In the genomic region with DNA sequence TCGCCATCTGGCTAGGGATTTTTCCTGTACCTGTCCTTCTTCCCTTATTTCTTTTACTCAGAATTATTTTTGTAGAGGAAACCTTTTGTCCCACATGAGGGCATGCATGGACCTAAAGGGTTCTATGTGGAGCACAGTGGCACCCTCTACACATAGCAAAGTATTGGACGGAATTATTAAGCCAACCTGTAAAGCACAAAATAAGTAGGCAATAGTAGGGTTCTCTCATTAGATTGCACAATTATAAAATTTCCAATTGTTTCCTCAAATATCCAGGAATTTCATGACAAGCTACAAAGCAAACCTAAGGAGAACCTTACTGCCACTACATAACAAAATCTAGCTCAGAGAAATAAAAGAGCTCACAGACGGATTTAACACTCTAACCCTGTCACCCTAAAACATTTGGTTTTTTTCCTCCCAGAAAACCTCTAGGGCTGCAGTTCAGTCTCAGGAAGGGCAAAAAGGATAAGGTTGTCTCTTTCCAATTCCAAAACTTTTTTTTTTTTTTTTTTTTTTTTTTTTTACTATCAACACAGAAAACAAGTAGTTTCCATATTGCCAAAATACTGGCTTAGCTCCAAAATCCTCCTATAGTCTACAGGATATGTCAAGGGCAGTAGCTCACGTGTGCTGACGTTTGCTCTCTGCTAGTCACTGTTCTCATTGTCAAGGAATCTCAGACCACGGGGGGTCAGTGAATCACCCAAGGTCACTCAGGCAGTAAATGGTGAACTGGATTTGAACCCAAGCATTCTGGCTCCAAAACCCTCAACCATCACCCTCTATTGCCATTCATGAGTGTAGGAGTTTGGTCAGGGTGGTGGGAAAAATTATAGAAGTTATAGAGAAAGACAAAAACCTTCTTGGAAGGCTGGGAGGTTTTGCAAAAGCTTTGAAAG, we compare ENCODE assay signal across 10 cellular contexts. TPM values are rescaled to one million over a fixed set of nuclear protein-coding genes. Genes with fewer than 3 reads are reported as not detected.
DNase-seq lines count a peak whose midpoint lies in the region; ATAC-seq and TF ChIP-seq lines count a peak whose summit lies in the region.
"Had no signal": no experiment of that assay in that cellular context is flagged by ENCODE, and none has a peak within 500 bp of the region (broad histone marks: within the 10 kb centered on the region; RNA-seq: fewer than 3 reads in every experiment).

No MANE protein-coding gene starts in this region.

- CTCF ChIA-PET in HEK293 (lab: Yijun Ruan, JAX), result interaction anchor here (0.5 to 2.1 kb wide), 7 partner anchors 8 to 178 kb away, joined by 3 to 11 read pairs (median 5); no protein-coding TSS in a partner anchor

- H3K4me1 ChIP-seq in HEK293 (ENCODE audit: control insufficient read depth, insufficient read depth, low read length), result no peaks in the 10 kb centered on the region

- POLR2A ChIA-PET in HEK293 (lab: Yijun Ruan, JAX), result interaction anchor here (0.6 kb wide), 1 partner anchor 50 kb away, joined by 5 read pairs; no protein-coding TSS in a partner anchor

- H3K4me3 ChIP-seq in HEK293 (ENCODE audit: low read depth, low read length) (no peak overlapping the region), fibroblast of villous mesenchyme (ENCODE audit: low read depth, low read length) (no peak overlapping the region)

- in situ Hi-C loops in SK-MEL-5 (cut with HindIII; ENCODE audit: low pct_unique_long_range_greater_than_20kb, low sequenced_read_pairs), result no loop called here

- ATAC-seq in GM18519 (IDR thresholded peaks at IDR 0.05; ENCODE audit: low FRiP score, unreplicated experiment), result no peak

- TF ChIP-seq CTCF in HEK293 (tag by site-specific recombination; IDR thresholded peaks at IDR 0.05) (no peak), fibroblast of villous mesenchyme (IDR thresholded peaks at IDR 0.05; ENCODE audit: insufficient read depth, low read depth, low read length) (no peak)

- no peak overlapping the region for H3K27ac ChIP-seq in HEK293 (ENCODE audit: extremely low read depth, low read depth, low read length)

- DNase-seq in SK-MEL-5 (ENCODE audit: low read depth, low spot score), result peak; percentile 98
- peak; percentile 94 for DNase-seq in fibroblast of villous mesenchyme (ENCODE audit: low read depth)
- peak; percentile 99 for DNase-seq in renal cortical epithelial cell (ENCODE audit: low read depth)
- DNase-seq in central memory CD4-positive, alpha-beta T cell, result no peak
- no peak for DNase-seq in globus pallidus (ENCODE audit: low spot score)
- DNase-seq in NCI-H345 (lab: John Stamatoyannopoulos, UW), result no peak
- DNase-seq: activated CD4-positive, alpha-beta memory T cell treated with anti-CD3 and anti-CD28 coated beads for 36 hours; cortex of kidney had no signal

- no peaks in the 10 kb centered on the region for H3K9me3 ChIP-seq in HEK293 (ENCODE audit: control insufficient read depth, insufficient read depth, low read depth, low read length)

- H3K36me3 ChIP-seq in HEK293 (ENCODE audit: control insufficient read depth in 2 of 2, insufficient read depth in 1 of 2, low read length in 2 of 2), result no peaks in the 10 kb centered on the region

TF ChIP-seq in HEK293, 187 proteins besides CTCF, POLR2A, EP300 and RAD21 (continues in another document):
- TF ChIP-seq ZFP37 (tag by site-specific recombination; IDR thresholded peaks at IDR 0.05), result 0 out of 2 replicates have a peak, but pooled peaks have one; percentile 51
- TF ChIP-seq ZNF544 (tag by site-specific recombination; IDR thresholded peaks at IDR 0.05), result no peak
- no peak for TF ChIP-seq ZNF112 (tag by site-specific recombination; IDR thresholded peaks at IDR 0.05)
- no peak for TF ChIP-seq ZNF449 (tag by site-specific recombination; IDR thresholded peaks at IDR 0.05)
- TF ChIP-seq ZNF221 (tag by site-specific recombination; IDR thresholded peaks at IDR 0.05; ENCODE audit: borderline replicate concordance), result no peak
- no peak for TF ChIP-seq ZNF560 (tag by site-specific recombination; IDR thresholded peaks at IDR 0.05; ENCODE audit: borderline replicate concordance)
- TF ChIP-seq, protein P1, sequence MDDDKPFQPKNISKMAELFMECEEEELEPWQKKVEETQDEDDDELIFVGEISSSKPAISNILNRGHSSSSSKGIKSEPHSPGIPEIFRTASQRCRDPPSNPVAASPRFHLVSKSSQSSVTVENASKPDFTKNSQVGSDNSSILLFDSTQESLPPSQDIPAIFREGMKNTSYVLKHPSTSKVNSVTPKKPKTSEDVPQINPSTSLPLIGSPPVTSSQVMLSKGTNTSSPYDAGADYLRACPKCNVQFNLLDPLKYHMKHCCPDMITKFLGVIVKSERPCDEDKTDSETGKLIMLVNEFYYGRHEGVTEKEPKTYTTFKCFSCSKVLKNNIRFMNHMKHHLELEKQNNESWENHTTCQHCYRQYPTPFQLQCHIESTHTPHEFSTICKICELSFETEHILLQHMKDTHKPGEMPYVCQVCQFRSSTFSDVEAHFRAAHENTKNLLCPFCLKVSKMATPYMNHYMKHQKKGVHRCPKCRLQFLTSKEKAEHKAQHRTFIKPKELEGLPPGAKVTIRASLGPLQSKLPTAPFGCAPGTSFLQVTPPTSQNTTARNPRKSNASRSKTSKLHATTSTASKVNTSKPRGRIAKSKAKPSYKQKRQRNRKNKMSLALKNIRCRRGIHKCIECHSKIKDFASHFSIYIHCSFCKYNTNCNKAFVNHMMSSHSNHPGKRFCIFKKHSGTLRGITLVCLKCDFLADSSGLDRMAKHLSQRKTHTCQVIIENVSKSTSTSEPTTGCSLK (tag by site-specific recombination; IDR thresholded peaks at IDR 0.05), result no peak
- TF ChIP-seq AEBP2 (tag by site-specific recombination; IDR thresholded peaks at IDR 0.05; ENCODE audit: borderline replicate concordance), result no peak
- TF ChIP-seq GLI4 (tag by site-specific recombination; IDR thresholded peaks at IDR 0.05), result no peak
- TF ChIP-seq ZBTB26 (tag by site-specific recombination; optimal IDR thresholded peaks at IDR 0.05), result no peak
- no peak for TF ChIP-seq ZNF426 (tag by site-specific recombination; IDR thresholded peaks at IDR 0.05)
- no peak for TF ChIP-seq ZNF394 (tag by site-specific recombination; IDR thresholded peaks at IDR 0.05; ENCODE audit: borderline replicate concordance)
- no peak for TF ChIP-seq PRDM1 (tag by site-specific recombination; IDR thresholded peaks at IDR 0.05)
- no peak for TF ChIP-seq ZNF423 (tag by site-specific recombination; IDR thresholded peaks at IDR 0.05)
- TF ChIP-seq ZBTB10 (tag by site-specific recombination; IDR thresholded peaks at IDR 0.05), result no peak

RNA-seq across cellular contexts. Expression of gene NCEH1, which starts 52.3 kb away (rescaled TPM):
- 4.4 and 6.2 TPM in 2 replicates for total RNA-seq in SK-MEL-5 (2014; rRNA removed; shearing (Covaris generic))
- 7.5 and 10.2 TPM in 2 replicates for polyA plus RNA-seq in SK-MEL-5 (2015; cell fraction: cytosol; rRNA removed)
- polyA plus RNA-seq in SK-MEL-5 (2015; cell fraction: nucleus; rRNA removed), result 5.5 and 6.4 TPM in 2 replicates
- total RNA-seq in fibroblast of villous mesenchyme (9.7 and 21.2 TPM in 2 replicates), renal cortical epithelial cell (57.2 and 95.7 TPM in 2 replicates)

Comparison
In these comparisons a context has a peak if more than half of its experiments do, and no peak if none do; other contexts are left out.
1. DNase-seq: peak in SK-MEL-5 (single experiment), fibroblast of villous mesenchyme (single experiment) and renal cortical epithelial cell (single experiment); none in central memory CD4-positive, alpha-beta T cell (single experiment), globus pallidus (single experiment) and NCI-H345 (single experiment).